ENCODE assay signal across 1 cellular context in genomic region chr3:143001369-143002082, GRCh38.
TF ChIP-seq lines count a peak whose summit lies in the region.

Gene U2SURP, plus strand, starts transcription at chr3:143001570. Its CDS starts 59 bp downstream, at chr3:143001629.

TF ChIP-seq in HepG2, 621 proteins besides CTCF, POLR2A, EP300 and RAD21 (continued from another document and continues in another):
- TF ChIP-seq SOX13 (IDR thresholded peaks at IDR 0.05) (no peak), SOX13 (CRISPR knock-in tag; conservative IDR thresholded peaks at IDR 0.05 in 1 of 2, IDR thresholded peaks at IDR 0.05 in 1 of 2) (peak in 1 of 2 experiments; percentile 68; a peak in 1 of 4 replicates), FOXA3 (CRISPR knock-in tag; IDR thresholded peaks at IDR 0.05) (peak; percentile 78), DBP (CRISPR knock-in tag; IDR thresholded peaks at IDR 0.05; ENCODE audit: not compliant biosample characterization) (no peak), ZNF12 (CRISPR knock-in tag; IDR thresholded peaks at IDR 0.05) (peak; percentile 27), RFX5 (IDR thresholded peaks at IDR 0.05; ENCODE audit: low read depth, low read length) (peak; percentile 67; the same call in 1 of the 2 replicates), MLXIP (CRISPR knock-in tag; IDR thresholded peaks at IDR 0.05; ENCODE audit: borderline replicate concordance) (peak; percentile 63; the same call in 1 of the 2 replicates), ZNF263 (CRISPR knock-in tag; IDR thresholded peaks at IDR 0.05) (no peak; the same call in 1 of the 2 replicates), ZNF335 (CRISPR knock-in tag; IDR thresholded peaks at IDR 0.05) (no peak), ZFYVE20 (CRISPR knock-in tag; IDR thresholded peaks at IDR 0.05; ENCODE audit: borderline replicate concordance, low read depth) (no peak), MAFF (IDR thresholded peaks at IDR 0.05; ENCODE audit: low read depth, low read length) (peak; percentile 34; the same call in 1 of the 2 replicates), SOX5 (CRISPR knock-in tag; IDR thresholded peaks at IDR 0.05; ENCODE audit: borderline replicate concordance) (peak; percentile 76; the same call in 1 of the 2 replicates), PAF1 (CRISPR knock-in tag; IDR thresholded peaks at IDR 0.05) (no peak), SRY (CRISPR knock-in tag; IDR thresholded peaks at IDR 0.05) (no peak; the same call in 1 of the 2 replicates), ZNF878 (CRISPR knock-in tag; IDR thresholded peaks at IDR 0.05) (peak; percentile 28; the same call in 1 of the 2 replicates), ISL2 (CRISPR knock-in tag; IDR thresholded peaks at IDR 0.05) (peak; percentile 81), REST (IDR thresholded peaks at IDR 0.05; ENCODE audit: borderline replicate concordance in 1 of 2, low read depth in 1 of 2, low read length in 2 of 2) (peak in 1 of 2 experiments; percentile 76; a peak in 1 of 4 replicates), TEF (CRISPR knock-in tag; IDR thresholded peaks at IDR 0.05) (0 out of 2 replicates have a peak, but pooled peaks have one; percentile 13), ETV6 (CRISPR knock-in tag; conservative IDR thresholded peaks at IDR 0.05) (no peak), RORA (CRISPR knock-in tag; IDR thresholded peaks at IDR 0.05) (no peak), FOXJ3 (CRISPR knock-in tag; IDR thresholded peaks at IDR 0.05; ENCODE audit: borderline replicate concordance) (peak; percentile 50; the same call in 1 of the 2 replicates), HINFP (CRISPR knock-in tag; IDR thresholded peaks at IDR 0.05; ENCODE audit: low read depth) (peak; percentile 79; the same call in 1 of the 2 replicates), KDM5A (IDR thresholded peaks at IDR 0.05; ENCODE audit: borderline replicate concordance, low read length) (peak; percentile 98), MED1 (CRISPR knock-in tag; IDR thresholded peaks at IDR 0.05) (peak; percentile 91), SIN3A (IDR thresholded peaks at IDR 0.05; ENCODE audit: borderline replicate concordance, low read depth, low read length) (peak; percentile 69), HOXA5 (CRISPR knock-in tag; IDR thresholded peaks at IDR 0.05) (peak; percentile 74), ETS1 (CRISPR knock-in tag; IDR thresholded peaks at IDR 0.05) (no peak), ZNF788 (CRISPR knock-in tag; IDR thresholded peaks at IDR 0.05; ENCODE audit: borderline replicate concordance) (peak; percentile 93; the same call in 1 of the 2 replicates), ZNF512 (CRISPR knock-in tag; IDR thresholded peaks at IDR 0.05) (no peak), JUN (CRISPR knock-in tag; IDR thresholded peaks at IDR 0.05) (no peak), ZNF451 (CRISPR knock-in tag; IDR thresholded peaks at IDR 0.05) (0 out of 2 replicates have a peak, but pooled peaks have one; percentile 53), PLSCR1 (CRISPR knock-in tag; IDR thresholded peaks at IDR 0.05; ENCODE audit: borderline replicate concordance) (no peak), ZNF343 (CRISPR knock-in tag; IDR thresholded peaks at IDR 0.05) (peak; percentile 95), DDIT3 (CRISPR knock-in tag; IDR thresholded peaks at IDR 0.05) (0 out of 2 replicates have a peak, but pooled peaks have one; percentile 30), ZNF329 (CRISPR knock-in tag; IDR thresholded peaks at IDR 0.05; ENCODE audit: low read depth) (0 out of 2 replicates have a peak, but pooled peaks have one; percentile 57), ATF4 (CRISPR knock-in tag; IDR thresholded peaks at IDR 0.05) (peak in 1 of 2 experiments; percentile 78; a peak in 2 of 4 replicates), MEF2D (CRISPR knock-in tag; IDR thresholded peaks at IDR 0.05) (peak; percentile 82), ZNF460 (CRISPR knock-in tag; IDR thresholded peaks at IDR 0.05; ENCODE audit: borderline replicate concordance) (peak; percentile 29; the same call in 1 of the 2 replicates), ZFP37 (CRISPR knock-in tag; IDR thresholded peaks at IDR 0.05; ENCODE audit: borderline replicate concordance) (0 out of 2 replicates have a peak, but pooled peaks have one; percentile 44), SALL1 (CRISPR knock-in tag; IDR thresholded peaks at IDR 0.05) (peak; percentile 85), ZZZ3 (CRISPR knock-in tag; IDR thresholded peaks at IDR 0.05; ENCODE audit: borderline replicate concordance) (peak; percentile 53; the same call in 1 of the 2 replicates), ZNF546 (CRISPR knock-in tag; conservative IDR thresholded peaks at IDR 0.05) (peak; percentile 79), KMT2B (CRISPR knock-in tag; IDR thresholded peaks at IDR 0.05) (peak; percentile 99), U2AF1 (optimal IDR thresholded peaks at IDR 0.05; ENCODE audit: low read depth, low read length) (peak; percentile 93), RBM39 (IDR thresholded peaks at IDR 0.05; ENCODE audit: low read depth, low read length, poor library complexity, severe bottlenecking) (peak; percentile 84), FIP1L1 (IDR thresholded peaks at IDR 0.05; ENCODE audit: borderline replicate concordance, insufficient read depth, low read depth, low read length) (no peak), BCL6 (CRISPR knock-in tag; IDR thresholded peaks at IDR 0.05) (peak; percentile 55), PBX2 (CRISPR knock-in tag; IDR thresholded peaks at IDR 0.05) (no peak; the same call in 1 of the 2 replicates)
